In genomic region chr10:114548662-114549061, GRCh38 we compare ENCODE assay signal across 9 cellular contexts.
A peak's percentile ranks its signal among the peaks of the same experiment; 100 is the strongest.
DNase-seq lines count a peak whose midpoint lies in the region; ATAC-seq and TF ChIP-seq lines count a peak whose summit lies in the region.
"Had no signal": no experiment of that assay in that cellular context is flagged by ENCODE, and none has a peak within 500 bp of the region (broad histone marks: within the 10 kb centered on the region; RNA-seq: fewer than 3 reads in every experiment).

No MANE protein-coding gene starts in this region.

- H3K36me3 Mint-ChIP-seq in natural killer cell: no peaks in the 10 kb centered on the region
- no peaks in the 10 kb centered on the region for H3K36me3 Mint-ChIP-seq in activated CD8-positive, alpha-beta memory T cell treated with anti-CD3 and anti-CD28 coated beads, Interleukin-2, amount 10 ng/mL, durations not matched to agents 7 days and 5 days
- H3K36me3 Mint-ChIP-seq: memory B cell had no signal

- TF ChIP-seq CTCF in GM12864 (IDR thresholded peaks at IDR 0.05; ENCODE audit: low read depth, low read length, missing control alignments) (peak; percentile 57), epithelial cell of proximal tubule (conservative IDR thresholded peaks at IDR 0.05; ENCODE audit: low read depth, low read length) (peak; percentile 54), ovary (IDR thresholded peaks at IDR 0.05) (peak; percentile 31 to 78 (median 76)), natural killer cell (IDR thresholded peaks at IDR 0.05) (no peak)

- no peaks in the 10 kb centered on the region for H3K9me3 Mint-ChIP-seq in natural killer cell
- H3K9me3 Mint-ChIP-seq in stimulated activated naive CD8-positive, alpha-beta T cell treated with anti-CD3 and anti-CD28 coated beads, Interleukin-15, amount 100 ng/mL, for 72 hours: no peaks in the 10 kb centered on the region
- H3K9me3 Mint-ChIP-seq in activated CD8-positive, alpha-beta memory T cell treated with anti-CD3 and anti-CD28 coated beads, Interleukin-2, amount 10 ng/mL, durations not matched to agents 7 days and 5 days (ENCODE audit: low read depth): no peaks in the 10 kb centered on the region
- H3K9me3 Mint-ChIP-seq: memory B cell had no signal

- H3K27me3 Mint-ChIP-seq in natural killer cell (ENCODE audit: low read depth in 2 of 2): no peaks in the 10 kb centered on the region
- no peaks in the 10 kb centered on the region for H3K27me3 Mint-ChIP-seq in stimulated activated naive CD8-positive, alpha-beta T cell treated with anti-CD3 and anti-CD28 coated beads, Interleukin-15, amount 100 ng/mL, for 72 hours
- no peaks in the 10 kb centered on the region for H3K27me3 Mint-ChIP-seq in activated CD8-positive, alpha-beta memory T cell treated with anti-CD3 and anti-CD28 coated beads, Interleukin-2, amount 10 ng/mL, durations not matched to agents 7 days and 5 days
- H3K27me3 Mint-ChIP-seq: memory B cell had no signal

- H3K9me3 ChIP-seq in ovary: no peaks in the 10 kb centered on the region

- intact Hi-C loops in ovary (cut with DNase I) (loop anchor here (2.0 to 10.0 kb wide), 5 partner anchors 71 to 246 kb away; no protein-coding TSS in a partner anchor), natural killer cell (cut with micrococcal nuclease) (loop anchor here (10.0 kb wide), 4 partner anchors 54 to 386 kb away; partner anchors contain the start of genes CCDC186, FHIP2A, TDRD1 and TRUB1)

- no peaks in the 10 kb centered on the region for H3K27me3 ChIP-seq in ovary

- no peak for TF ChIP-seq POLR2A in ovary (IDR thresholded peaks at IDR 0.05)

- no peak for ATAC-seq in natural killer cell
- no peak for ATAC-seq in stimulated activated naive CD8-positive, alpha-beta T cell treated with anti-CD3 and anti-CD28 coated beads, Interleukin-15, amount 100 ng/mL, for 72 hours
- no peak for ATAC-seq in activated CD8-positive, alpha-beta memory T cell treated with anti-CD3 and anti-CD28 coated beads, Interleukin-2, amount 10 ng/mL, durations not matched to agents 7 days and 5 days

- no peak overlapping the region for H3K27ac Mint-ChIP-seq in natural killer cell
- no peak overlapping the region for H3K27ac Mint-ChIP-seq in stimulated activated naive CD8-positive, alpha-beta T cell treated with anti-CD3 and anti-CD28 coated beads, Interleukin-15, amount 100 ng/mL, for 72 hours
- H3K27ac Mint-ChIP-seq in activated CD8-positive, alpha-beta memory T cell treated with anti-CD3 and anti-CD28 coated beads, Interleukin-2, amount 10 ng/mL, durations not matched to agents 7 days and 5 days: no peak overlapping the region
- H3K27ac Mint-ChIP-seq: memory B cell had no signal

- H3K4me3 ChIP-seq in GM12864 (ENCODE audit: low read depth, low read length) (no peak overlapping the region), epithelial cell of proximal tubule (ENCODE audit: low read depth, low read length) (no peak overlapping the region), ovary (no peak overlapping the region)

- no peak overlapping the region for H3K4me3 Mint-ChIP-seq in natural killer cell
- no peak overlapping the region for H3K4me3 Mint-ChIP-seq in stimulated activated naive CD8-positive, alpha-beta T cell treated with anti-CD3 and anti-CD28 coated beads, Interleukin-15, amount 100 ng/mL, for 72 hours
- no peak overlapping the region for H3K4me3 Mint-ChIP-seq in activated CD8-positive, alpha-beta memory T cell treated with anti-CD3 and anti-CD28 coated beads, Interleukin-2, amount 10 ng/mL, durations not matched to agents 7 days and 5 days
- H3K4me3 Mint-ChIP-seq: memory B cell had no signal

- peaks cover 2% of the 10 kb centered on the region for H3K4me1 ChIP-seq in ovary (ENCODE audit: insufficient read depth)

- WGBS in ovary, 3 donors: 12 to 17% (median 13%) methylated on average over 5 of the region's 5 CpGs

- H3K36me3 ChIP-seq in ovary: no peaks in the 10 kb centered on the region

- CTCF ChIA-PET in activated CD8-positive, alpha-beta memory T cell treated with anti-CD3 and anti-CD28 coated beads, Interleukin-2, amount 10 ng/mL, durations not matched to agents 7 days and 5 days (lab: Charles Lee): interaction anchor here (0.6 to 8.8 kb wide), 8 partner anchors 23 to 245 kb away, joined by 3 to 93 read pairs (median 4); no protein-coding TSS in a partner anchor

- no peak for DNase-seq in GM12864 (ENCODE audit: low read depth)
- DNase-seq in NCI-H69 (lab: John Stamatoyannopoulos, UW): peak; percentile 57
- DNase-seq in epithelial cell of proximal tubule (ENCODE audit: low read depth): no peak
- peak; percentile 57 to 80 (median 66) for DNase-seq in ovary
- no peak for DNase-seq in natural killer cell
- DNase-seq in stimulated activated naive CD8-positive, alpha-beta T cell treated with anti-CD3 and anti-CD28 coated beads, Interleukin-15, amount 100 ng/mL, for 72 hours: no peak
- no peak for DNase-seq in SIG-M5 (lab: John Stamatoyannopoulos, UW)
- no peak for DNase-seq in activated CD8-positive, alpha-beta memory T cell treated with anti-CD3 and anti-CD28 coated beads, Interleukin-2, amount 10 ng/mL, durations not matched to agents 7 days and 5 days

- no peak overlapping the region for H3K27ac ChIP-seq in ovary

- no peak for TF ChIP-seq EP300 in ovary (IDR thresholded peaks at IDR 0.05)

- peaks cover 40 to 54% of the 10 kb centered on the region in 2 donors for H3K4me1 Mint-ChIP-seq in natural killer cell
- peaks cover 59% of the 10 kb centered on the region for H3K4me1 Mint-ChIP-seq in stimulated activated naive CD8-positive, alpha-beta T cell treated with anti-CD3 and anti-CD28 coated beads, Interleukin-15, amount 100 ng/mL, for 72 hours
- H3K4me1 Mint-ChIP-seq in activated CD8-positive, alpha-beta memory T cell treated with anti-CD3 and anti-CD28 coated beads, Interleukin-2, amount 10 ng/mL, durations not matched to agents 7 days and 5 days: peaks cover 41% of the 10 kb centered on the region

Comparison
In these comparisons a context has a peak if more than half of its experiments do, and no peak if none do; other contexts are left out.
1. DNase-seq: peak in NCI-H69 (single experiment) and ovary (5 of 5); none in GM12864 (single experiment), epithelial cell of proximal tubule (single experiment), natural killer cell (single experiment), stimulated activated naive CD8-positive, alpha-beta T cell treated with anti-CD3 and anti-CD28 coated beads, Interleukin-15, amount 100 ng/mL, for 72 hours (0 of 2), SIG-M5 (single experiment) and activated CD8-positive, alpha-beta memory T cell treated with anti-CD3 and anti-CD28 coated beads, Interleukin-2, amount 10 ng/mL, durations not matched to agents 7 days and 5 days (single experiment).